20 cellular contexts compared by ENCODE assay signal in the genomic region with DNA sequence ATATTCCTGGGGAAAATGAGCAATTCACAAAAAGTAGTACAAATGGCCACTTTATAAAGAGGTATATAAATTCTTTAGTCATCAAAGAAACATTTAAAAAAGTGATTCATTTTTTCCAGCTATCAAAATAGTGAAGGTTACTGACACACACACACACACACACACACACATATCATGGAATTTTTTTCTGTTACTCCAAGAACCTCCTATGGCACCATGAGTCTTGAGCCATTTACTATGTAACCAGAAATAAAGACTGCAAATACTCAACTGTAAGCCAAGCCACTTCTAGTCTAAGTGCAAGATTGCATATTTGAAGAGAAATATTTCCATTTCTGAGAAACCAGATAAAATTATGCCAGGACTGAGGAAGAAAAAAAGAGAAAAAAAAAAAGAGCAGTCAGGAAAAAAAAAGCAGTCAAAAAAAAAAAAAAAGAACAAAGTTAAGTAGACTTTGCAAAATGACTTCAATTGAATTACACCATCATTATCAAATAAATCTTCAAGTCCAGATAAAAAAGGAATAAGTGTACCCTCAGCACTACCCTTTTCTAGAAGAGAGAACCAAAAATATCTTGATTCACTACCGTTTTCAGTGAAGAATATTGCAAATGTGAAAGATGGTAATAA.
DNase-seq lines count a peak whose midpoint lies in the region; ATAC-seq and TF ChIP-seq lines count a peak whose summit lies in the region.
"Had no signal": no experiment of that assay in that cellular context is flagged by ENCODE, and none has a peak within 500 bp of the region (broad histone marks: within the 10 kb centered on the region; RNA-seq: fewer than 3 reads in every experiment).

No MANE protein-coding gene starts in this region.

- H3K36me3 Mint-ChIP-seq in activated naive CD4-positive, alpha-beta T cell treated with anti-CD3 and anti-CD28 coated beads for 36 hours (ENCODE audit: low read depth), result no peaks in the 10 kb centered on the region
- no peaks in the 10 kb centered on the region for H3K36me3 Mint-ChIP-seq in progenitor cell of endocrine pancreas (ENCODE audit: insufficient read depth)
- H3K36me3 Mint-ChIP-seq: memory B cell had no signal

- H3K27ac ChIP-seq in OCI-LY7 (ENCODE audit: low read depth, low read length, poor library complexity, severe bottlenecking) (no peak overlapping the region), upper lobe of right lung (no peak overlapping the region)
- H3K27ac ChIP-seq: BLaER1, brain microvascular endothelial cell, esophagus muscularis mucosa, gastroesophageal sphincter, Peyer's patch, skin epidermis had no signal

- BruUV-seq in OCI-LY7 (replicated peaks; lab: Mats Ljungman, UMichigan), result no TSS peak

- H3K9me3 ChIP-seq in OCI-LY7 (ENCODE audit: low read length) (no peaks in the 10 kb centered on the region), upper lobe of right lung (no peaks in the 10 kb centered on the region)
- H3K9me3 ChIP-seq: BLaER1, Caco-2, esophagus muscularis mucosa, gastroesophageal sphincter, Peyer's patch, upper lobe of left lung had no signal

- H3K4me1 Mint-ChIP-seq in activated naive CD4-positive, alpha-beta T cell treated with anti-CD3 and anti-CD28 coated beads for 36 hours (ENCODE audit: low read depth), result no peaks in the 10 kb centered on the region
- H3K4me1 Mint-ChIP-seq in progenitor cell of endocrine pancreas (ENCODE audit: low read depth), result peaks cover 7% of the 10 kb centered on the region
- H3K4me1 Mint-ChIP-seq: memory B cell had no signal

- H3K27ac Mint-ChIP-seq in activated naive CD4-positive, alpha-beta T cell treated with anti-CD3 and anti-CD28 coated beads for 36 hours, result peak overlapping the region; percentile 70
- H3K27ac Mint-ChIP-seq in progenitor cell of endocrine pancreas, result no peak overlapping the region
- H3K27ac Mint-ChIP-seq: memory B cell had no signal

- H2AFZ ChIP-seq in OCI-LY7 (ENCODE audit: low read length), result 0 out of 2 replicates have a peak overlapping the region, but pooled peaks have one; percentile 19
- H2AFZ ChIP-seq: GM23338 had no signal

- H3K27me3 ChIP-seq in upper lobe of right lung, result no peaks in the 10 kb centered on the region
- H3K27me3 ChIP-seq: BLaER1, brain microvascular endothelial cell, esophagus muscularis mucosa, Peyer's patch, upper lobe of left lung had no signal

- no peak overlapping the region for H3K4me3 ChIP-seq in OCI-LY7 (ENCODE audit: low read depth, low read length, poor library complexity, severe bottlenecking)
- H3K4me3 ChIP-seq in fibroblast of mammary gland (ENCODE audit: control insufficient read depth, low read depth, low read length), result no peak overlapping the region
- no peak overlapping the region for H3K4me3 ChIP-seq in upper lobe of right lung
- H3K4me3 ChIP-seq: BLaER1, esophagus muscularis mucosa, gastroesophageal sphincter, GM23338, Peyer's patch, skin epidermis, upper lobe of left lung had no signal

- CTCF ChIA-PET in activated naive CD4-positive, alpha-beta T cell treated with anti-CD3 and anti-CD28 coated beads for 36 hours (lab: Charles Lee), result no interaction called here
- CTCF ChIA-PET in OCI-LY7 (lab: Charles Lee; ENCODE audit: unreplicated experiment), result interaction anchor here (0.5 to 0.8 kb wide), 2 partner anchors 11 to 43 kb away, joined by 3 to 6 read pairs; no protein-coding TSS in a partner anchor

- no peaks in the 10 kb centered on the region for H3K9me3 Mint-ChIP-seq in activated naive CD4-positive, alpha-beta T cell treated with anti-CD3 and anti-CD28 coated beads for 36 hours
- no peaks in the 10 kb centered on the region for H3K9me3 Mint-ChIP-seq in progenitor cell of endocrine pancreas (ENCODE audit: low read depth)
- H3K9me3 Mint-ChIP-seq: GM23338, memory B cell had no signal

- no peaks in the 10 kb centered on the region for H4K20me1 ChIP-seq in OCI-LY7 (ENCODE audit: insufficient read depth, low read length)
- H4K20me1 ChIP-seq: BLaER1 had no signal

- POLR2A ChIA-PET in OCI-LY7 (lab: Charles Lee), result no interaction called here

- no peaks in the 10 kb centered on the region for H3K79me2 ChIP-seq in OCI-LY7 (ENCODE audit: insufficient read depth, low read depth, low read length)

- peak; percentile 68 for ATAC-seq in upper lobe of right lung

- TF ChIP-seq CTCF in OCI-LY7 (conservative IDR thresholded peaks at IDR 0.05; ENCODE audit: low read length), result no peak
- TF ChIP-seq CTCF in fibroblast of mammary gland (conservative IDR thresholded peaks at IDR 0.05; ENCODE audit: control insufficient read depth, insufficient read depth, low read depth, low read length), result no peak
- TF ChIP-seq CTCF in upper lobe of right lung (IDR thresholded peaks at IDR 0.05), result no peak
- TF ChIP-seq CTCF in progenitor cell of endocrine pancreas (IDR thresholded peaks at IDR 0.05; ENCODE audit: unreplicated experiment), result no peak

- H3K4me1 ChIP-seq in OCI-LY7 (ENCODE audit: insufficient read depth, low read length, poor library complexity, severe bottlenecking), result peaks cover 8% of the 10 kb centered on the region
- no peaks in the 10 kb centered on the region for H3K4me1 ChIP-seq in upper lobe of right lung
- H3K4me1 ChIP-seq: BLaER1, Caco-2, esophagus muscularis mucosa, gastroesophageal sphincter, Peyer's patch had no signal

- no peak for DNase-seq in activated naive CD4-positive, alpha-beta T cell treated with anti-CD3 and anti-CD28 coated beads for 36 hours
- no peak for DNase-seq in activated naive CD4-positive, alpha-beta T cell (lab: John Stamatoyannopoulos, UW)
- DNase-seq in OCI-LY7 (ENCODE audit: low spot score) (no peak), fibroblast of mammary gland (ENCODE audit: low read depth) (peak; percentile 19), upper lobe of right lung (no peak), progenitor cell of endocrine pancreas (ENCODE audit: low spot score, unreplicated experiment) (no peak), NCI-H2196 (lab: John Stamatoyannopoulos, UW; ENCODE audit: unreplicated experiment) (no peak), KBM-7 (no peak)
- DNase-seq: islet precursor cell; Peyer's patch; stimulated activated CD4-positive, alpha-beta T cell treated with anti-CD3 and anti-CD28 coated beads, Interleukin-1b, Interleukin-23, amount 100 ng/mL, for 48 hours; upper lobe of left lung had no signal

- H3K27me3 Mint-ChIP-seq in activated naive CD4-positive, alpha-beta T cell treated with anti-CD3 and anti-CD28 coated beads for 36 hours (ENCODE audit: low read depth), result no peaks in the 10 kb centered on the region
- no peaks in the 10 kb centered on the region for H3K27me3 Mint-ChIP-seq in progenitor cell of endocrine pancreas
- H3K27me3 Mint-ChIP-seq: memory B cell had no signal

- in situ Hi-C loops in KBM-7 (cut with MboI; ENCODE audit: low pct_unique_long_range_greater_than_20kb, low sequenced_read_pairs), result no loop called here

- no peaks in the 10 kb centered on the region for H3K36me3 ChIP-seq in OCI-LY7 (ENCODE audit: insufficient read depth, low read length)
- no peaks in the 10 kb centered on the region for H3K36me3 ChIP-seq in upper lobe of right lung
- H3K36me3 ChIP-seq: BLaER1, brain microvascular endothelial cell, esophagus muscularis mucosa, gastroesophageal sphincter, Peyer's patch, upper lobe of left lung had no signal

- intact Hi-C loops in activated naive CD4-positive, alpha-beta T cell treated with anti-CD3 and anti-CD28 coated beads for 36 hours (cut with micrococcal nuclease), result no loop called here
- intact Hi-C loops in OCI-LY7 (cut with micrococcal nuclease; ENCODE audit: unreplicated experiment), result loop anchor here (5.0 kb wide), 2 partner anchors 46 to 259 kb away; no protein-coding TSS in a partner anchor
- intact Hi-C loops in upper lobe of right lung (cut with DNase I), result no loop called here

- no peak overlapping the region for H3K4me2 ChIP-seq in OCI-LY7 (ENCODE audit: low read length)
- H3K4me2 ChIP-seq: BLaER1, GM23338 had no signal

- no peaks in the 10 kb centered on the region for H3K9me2 ChIP-seq in OCI-LY7 (ENCODE audit: insufficient read depth, low read length)

- no peak overlapping the region for H3K4me3 Mint-ChIP-seq in activated naive CD4-positive, alpha-beta T cell treated with anti-CD3 and anti-CD28 coated beads for 36 hours
- H3K4me3 Mint-ChIP-seq in progenitor cell of endocrine pancreas (ENCODE audit: low read depth), result no peak overlapping the region
- H3K4me3 Mint-ChIP-seq: GM23338, memory B cell had no signal
